ENCODE assay signal across 26 cellular contexts in the genomic region with DNA sequence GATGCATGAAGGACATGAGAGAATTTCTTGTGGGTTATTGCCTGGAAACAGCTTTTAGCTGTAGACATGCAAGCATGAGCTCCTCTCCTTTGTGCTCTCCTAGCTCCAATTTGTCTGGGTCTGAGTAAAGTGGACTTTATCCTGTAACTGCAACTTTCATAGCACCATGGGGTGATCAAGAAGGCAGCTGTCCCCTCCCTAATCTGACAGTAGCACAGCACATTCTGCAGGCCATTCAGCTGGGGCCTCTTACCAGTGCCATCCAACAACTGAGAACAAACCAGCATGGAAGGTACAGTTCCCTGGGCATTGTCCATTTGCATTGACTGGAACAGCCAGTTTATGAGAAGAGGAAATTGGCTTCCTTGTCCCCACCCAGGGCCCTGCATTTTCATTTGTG.
"Had no signal": no experiment of that assay in that cellular context is flagged by ENCODE, and none has a peak within 500 bp of the region (broad histone marks: within the 10 kb centered on the region; RNA-seq: fewer than 3 reads in every experiment).

No MANE protein-coding gene starts in this region.

- H3K27ac ChIP-seq: ovary, parathyroid adenoma, psoas muscle, skin epidermis, stomach, suprapubic skin, testis, tibial artery, transverse colon, upper lobe of right lung, uterus had no signal

- DNase-seq: naive B cell; naive thymus-derived CD8-positive, alpha-beta T cell; nephron progenitor cell; occipital lobe; ovary; posterior cingulate gyrus; psoas muscle; right cardiac atrium; stimulated activated CD4-positive, alpha-beta T cell treated with anti-CD3 and anti-CD28 coated beads, Interleukin-15, amount 100 ng/mL, for 24 hours; stimulated activated CD4-positive, alpha-beta T cell treated with anti-CD3 and anti-CD28 coated beads, Interleukin-2, amount 100 ng/mL, for 24 hours; stimulated activated CD4-positive, alpha-beta T cell treated with anti-CD3 and anti-CD28 coated beads, Interleukin-2, amount 100 ng/mL, for 48 hours; stimulated activated CD4-positive, alpha-beta T cell treated with anti-CD3 and anti-CD28 coated beads, Interleukin-4, amount 100 ng/mL, for 24 hours; stimulated activated naive B cell treated with anti-CD40 and anti-IgM and Interleukin-4, amounts not matched to agents 10 μg/mL and 1 μg/mL and 100 μg/mL, for 72 hours; stimulated activated naive CD4-positive, alpha-beta T cell treated with Interleukin-2 at 50 U/mL for 16 hours; stomach; testis; tibial artery; transverse colon; upper lobe of right lung; uterus had no signal

- H3K27me3 ChIP-seq: ovary, stomach, suprapubic skin, testis, tibial artery, transverse colon, upper lobe of right lung, uterus had no signal

- H2AFZ ChIP-seq: parathyroid adenoma had no signal

- H3K36me3 ChIP-seq: ovary, stomach, suprapubic skin, tibial artery, transverse colon, upper lobe of right lung, uterus had no signal

- ATAC-seq: naive thymus-derived CD8-positive, alpha-beta T cell; natural killer cell treated with Interleukin-12 subunit alpha and Interleukin-12 subunit beta and Interleukin-15 and Interleukin-18, amount 100 ng/mL, for 72 hours; psoas muscle; right cardiac atrium; sciatic nerve; stimulated activated effector memory CD8-positive, alpha-beta T cell treated with anti-CD3 and anti-CD28 coated beads, Interleukin-12 subunit alpha, Interleukin-12 subunit beta, amount 100 ng/mL, for 72 hours; stimulated activated naive B cell treated with anti-CD40 and anti-IgM and Interleukin-4, amounts not matched to agents 10 μg/mL and 1 μg/mL and 100 μg/mL, for 72 hours; upper lobe of right lung had no signal

- H3K4me1 ChIP-seq: parathyroid adenoma, psoas muscle, stomach, suprapubic skin, testis, tibial artery, transverse colon, upper lobe of right lung, uterus had no signal

- H3K9ac ChIP-seq: parathyroid adenoma had no signal

- H3K9me3 ChIP-seq: ovary, psoas muscle, stomach, suprapubic skin, testis, tibial artery, transverse colon, upper lobe of right lung, uterus had no signal

- H3K4me3 ChIP-seq: ovary, psoas muscle, skin epidermis, stomach, suprapubic skin, testis, tibial artery, transverse colon, upper lobe of right lung, uterus had no signal

- H3K79me2 ChIP-seq: parathyroid adenoma had no signal
